In the genomic region with DNA sequence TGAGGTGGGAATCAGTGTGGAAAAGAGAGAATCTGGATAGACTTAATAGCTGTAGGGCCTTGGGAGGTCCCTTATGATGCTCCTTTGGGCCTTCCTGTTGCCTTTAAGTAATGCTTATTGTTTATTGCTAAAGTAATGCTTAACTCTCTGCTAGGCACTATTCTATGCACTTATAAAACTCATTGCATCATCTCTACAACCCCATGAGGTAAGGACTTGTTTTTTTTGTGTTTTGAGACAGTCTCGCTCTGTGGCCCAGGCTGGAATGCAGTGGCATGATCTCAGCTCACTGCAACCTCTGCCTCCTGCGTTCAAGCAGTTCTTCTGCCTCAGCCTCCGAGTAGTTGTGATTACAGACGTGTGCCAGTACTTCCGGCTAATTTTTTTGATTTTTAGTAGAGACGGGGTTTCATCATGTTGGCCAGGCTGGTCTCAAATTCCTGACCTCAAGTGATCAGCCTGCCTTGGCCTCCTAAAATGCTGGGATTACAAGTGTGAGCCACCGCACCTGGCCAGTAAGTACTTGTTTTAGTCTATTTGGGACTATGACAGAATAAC, we compare ENCODE assay signal across 2 cellular contexts.
TF ChIP-seq lines count a peak whose summit lies in the region.

No MANE protein-coding gene starts in this region.

TF ChIP-seq in GM23338, 12 proteins besides CTCF, POLR2A, EP300 and RAD21:
- no peak for TF ChIP-seq JUNB (IDR thresholded peaks at IDR 0.05; ENCODE audit: unreplicated experiment)
- TF ChIP-seq, protein P1, sequence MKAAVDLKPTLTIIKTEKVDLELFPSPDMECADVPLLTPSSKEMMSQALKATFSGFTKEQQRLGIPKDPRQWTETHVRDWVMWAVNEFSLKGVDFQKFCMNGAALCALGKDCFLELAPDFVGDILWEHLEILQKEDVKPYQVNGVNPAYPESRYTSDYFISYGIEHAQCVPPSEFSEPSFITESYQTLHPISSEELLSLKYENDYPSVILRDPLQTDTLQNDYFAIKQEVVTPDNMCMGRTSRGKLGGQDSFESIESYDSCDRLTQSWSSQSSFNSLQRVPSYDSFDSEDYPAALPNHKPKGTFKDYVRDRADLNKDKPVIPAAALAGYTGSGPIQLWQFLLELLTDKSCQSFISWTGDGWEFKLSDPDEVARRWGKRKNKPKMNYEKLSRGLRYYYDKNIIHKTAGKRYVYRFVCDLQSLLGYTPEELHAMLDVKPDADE (IDR thresholded peaks at IDR 0.05): no peak

TF ChIP-seq in K562, 482 proteins besides CTCF, POLR2A, EP300 and RAD21:
- TF ChIP-seq ZNF232 (CRISPR knock-in tag; IDR thresholded peaks at IDR 0.05) (no peak), ATF4 (CRISPR knock-in tag; IDR thresholded peaks at IDR 0.05) (no peak), NFIX (CRISPR knock-in tag; IDR thresholded peaks at IDR 0.05; ENCODE audit: low read depth) (no peak), EP400 (IDR thresholded peaks at IDR 0.05) (no peak), CEBPG (CRISPR knock-in tag; IDR thresholded peaks at IDR 0.05) (no peak), CEBPG (tag; conservative IDR thresholded peaks at IDR 0.05 in 1 of 2, IDR thresholded peaks at IDR 0.05 in 1 of 2) (peak; percentile 33 to 53; a peak in 3 of 4 replicates), BACH1 (tag; IDR thresholded peaks at IDR 0.05) (no peak), HMGN3 (IDR thresholded peaks at IDR 0.05; ENCODE audit: borderline replicate concordance, extremely low read depth, insufficient read length, low read depth, low read length) (no peak), SMAD1 (IDR thresholded peaks at IDR 0.05; ENCODE audit: low read depth, low read length, partially characterized antibody) (no peak), PTRF (tag; IDR thresholded peaks at IDR 0.05) (no peak), CCNT2 (IDR thresholded peaks at IDR 0.05; ENCODE audit: borderline replicate concordance, extremely low read depth, insufficient read length, low read depth, low read length) (no peak), ZNF561 (CRISPR knock-in tag; conservative IDR thresholded peaks at IDR 0.05) (no peak), NR2F6 (CRISPR knock-in tag; IDR thresholded peaks at IDR 0.05) (no peak), ELF1 (tag; IDR thresholded peaks at IDR 0.05) (no peak), ATF3 (IDR thresholded peaks at IDR 0.05) (peak; percentile 63), ATF3 (CRISPR knock-in tag; conservative IDR thresholded peaks at IDR 0.05) (no peak), ZBTB11 (CRISPR knock-in tag; IDR thresholded peaks at IDR 0.05) (0 out of 6 replicates have a peak, but pooled peaks of 1 of the 3 experiments have one; percentile 17), CSDE1 (IDR thresholded peaks at IDR 0.05) (no peak), POLR3A (IDR thresholded peaks at IDR 0.05; ENCODE audit: borderline replicate concordance, extremely low read depth, insufficient read depth, insufficient read length) (no peak), NCOA6 (IDR thresholded peaks at IDR 0.05) (no peak), FOXA1 (IDR thresholded peaks at IDR 0.05; ENCODE audit: borderline replicate concordance) (no peak), HNRNPH1 (optimal IDR thresholded peaks at IDR 0.05; ENCODE audit: low read depth, low read length) (no peak), SNRNP70 (optimal IDR thresholded peaks at IDR 0.05; ENCODE audit: low read depth, low read length) (no peak), GATAD2A (IDR thresholded peaks at IDR 0.05) (no peak), MYC (IDR thresholded peaks at IDR 0.05; ENCODE audit: low read depth, low read length) (no peak), MYC (CRISPR knock-in tag; IDR thresholded peaks at IDR 0.05; ENCODE audit: borderline replicate concordance, low read depth) (no peak), CEBPB (tag; IDR thresholded peaks at IDR 0.05) (peak; percentile 37; the same call in 1 of the 2 replicates), FUS (optimal IDR thresholded peaks at IDR 0.05; ENCODE audit: low read depth, low read length) (no peak), TAF15 (IDR thresholded peaks at IDR 0.05; ENCODE audit: low read depth, low read length) (no peak), RBBP5 (IDR thresholded peaks at IDR 0.05; ENCODE audit: borderline replicate concordance, insufficient read depth, low read length, poor library complexity, severe bottlenecking) (no peak), TCF3 (CRISPR knock-in tag; IDR thresholded peaks at IDR 0.05) (no peak)
- TF ChIP-seq, protein P2, sequence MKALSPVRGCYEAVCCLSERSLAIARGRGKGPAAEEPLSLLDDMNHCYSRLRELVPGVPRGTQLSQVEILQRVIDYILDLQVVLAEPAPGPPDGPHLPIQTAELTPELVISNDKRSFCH (CRISPR knock-in tag; IDR thresholded peaks at IDR 0.05): no peak
- TF ChIP-seq, protein P2 (tag; IDR thresholded peaks at IDR 0.05): no peak
- TF ChIP-seq, protein P3, sequence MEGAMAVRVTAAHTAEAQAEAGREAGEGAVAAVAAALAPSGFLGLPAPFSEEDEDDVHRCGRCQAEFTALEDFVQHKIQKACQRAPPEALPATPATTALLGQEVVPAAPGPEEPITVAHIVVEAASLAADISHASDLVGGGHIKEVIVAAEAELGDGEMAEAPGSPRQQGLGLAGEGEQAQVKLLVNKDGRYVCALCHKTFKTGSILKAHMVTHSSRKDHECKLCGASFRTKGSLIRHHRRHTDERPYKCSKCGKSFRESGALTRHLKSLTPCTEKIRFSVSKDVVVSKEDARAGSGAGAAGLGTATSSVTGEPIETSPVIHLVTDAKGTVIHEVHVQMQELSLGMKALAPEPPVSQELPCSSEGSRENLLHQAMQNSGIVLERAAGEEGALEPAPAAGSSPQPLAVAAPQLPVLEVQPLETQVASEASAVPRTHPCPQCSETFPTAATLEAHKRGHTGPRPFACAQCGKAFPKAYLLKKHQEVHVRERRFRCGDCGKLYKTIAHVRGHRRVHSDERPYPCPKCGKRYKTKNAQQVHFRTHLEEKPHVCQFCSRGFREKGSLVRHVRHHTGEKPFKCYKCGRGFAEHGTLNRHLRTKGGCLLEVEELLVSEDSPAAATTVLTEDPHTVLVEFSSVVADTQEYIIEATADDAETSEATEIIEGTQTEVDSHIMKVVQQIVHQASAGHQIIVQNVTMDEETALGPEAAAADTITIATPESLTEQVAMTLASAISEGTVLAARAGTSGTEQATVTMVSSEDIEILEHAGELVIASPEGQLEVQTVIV (CRISPR knock-in tag; IDR thresholded peaks at IDR 0.05; ENCODE audit: borderline replicate concordance): no peak
- TF ChIP-seq, protein P4, sequence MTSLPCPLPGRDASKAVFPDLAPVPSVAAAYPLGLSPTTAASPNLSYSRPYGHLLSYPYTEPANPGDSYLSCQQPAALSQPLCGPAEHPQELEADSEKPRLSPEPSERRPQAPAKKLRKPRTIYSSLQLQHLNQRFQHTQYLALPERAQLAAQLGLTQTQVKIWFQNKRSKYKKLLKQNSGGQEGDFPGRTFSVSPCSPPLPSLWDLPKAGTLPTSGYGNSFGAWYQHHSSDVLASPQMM (CRISPR knock-in tag; IDR thresholded peaks at IDR 0.05): no peak
- TF ChIP-seq, protein P5, sequence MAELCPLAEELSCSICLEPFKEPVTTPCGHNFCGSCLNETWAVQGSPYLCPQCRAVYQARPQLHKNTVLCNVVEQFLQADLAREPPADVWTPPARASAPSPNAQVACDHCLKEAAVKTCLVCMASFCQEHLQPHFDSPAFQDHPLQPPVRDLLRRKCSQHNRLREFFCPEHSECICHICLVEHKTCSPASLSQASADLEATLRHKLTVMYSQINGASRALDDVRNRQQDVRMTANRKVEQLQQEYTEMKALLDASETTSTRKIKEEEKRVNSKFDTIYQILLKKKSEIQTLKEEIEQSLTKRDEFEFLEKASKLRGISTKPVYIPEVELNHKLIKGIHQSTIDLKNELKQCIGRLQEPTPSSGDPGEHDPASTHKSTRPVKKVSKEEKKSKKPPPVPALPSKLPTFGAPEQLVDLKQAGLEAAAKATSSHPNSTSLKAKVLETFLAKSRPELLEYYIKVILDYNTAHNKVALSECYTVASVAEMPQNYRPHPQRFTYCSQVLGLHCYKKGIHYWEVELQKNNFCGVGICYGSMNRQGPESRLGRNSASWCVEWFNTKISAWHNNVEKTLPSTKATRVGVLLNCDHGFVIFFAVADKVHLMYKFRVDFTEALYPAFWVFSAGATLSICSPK (IDR thresholded peaks at IDR 0.05; ENCODE audit: borderline replicate concordance): no peak
